ENCODE assay signal across 23 cellular contexts in genomic region chr5:145574889-145575573, GRCh38.
A peak's percentile ranks its signal among the peaks of the same experiment; 100 is the strongest.
DNase-seq lines count a peak whose midpoint lies in the region; TF ChIP-seq lines count a peak whose summit lies in the region.
"Had no signal": no experiment of that assay in that cellular context is flagged by ENCODE, and none has a peak within 500 bp of the region (broad histone marks: within the 10 kb centered on the region; RNA-seq: fewer than 3 reads in every experiment).

No MANE protein-coding gene starts in this region.

- CTCF ChIA-PET in MCF 10A (lab: Yijun Ruan, JAX) = no interaction called here
- CTCF ChIA-PET in SK-N-SH (lab: Yijun Ruan, JAX) = no interaction called here

- no peak overlapping the region for H3K27ac Mint-ChIP-seq in MCF 10A (ENCODE audit: low read depth, unreplicated experiment)
- H3K27ac Mint-ChIP-seq: CD8-positive, alpha-beta T cell had no signal

- H3K4me2 ChIP-seq in SK-N-SH = no peak overlapping the region

- H3K27me3 Mint-ChIP-seq in MCF 10A (ENCODE audit: insufficient read depth, unreplicated experiment) = no peaks in the 10 kb centered on the region

- WGBS in SK-N-SH (ENCODE audit: low lambda C conversion rate) = 22% methylated on average over 3 of the region's 3 CpGs
- WGBS in esophagus muscularis mucosa = 77% methylated on average over 3 of the region's 3 CpGs

- POLR2A ChIA-PET in MCF 10A (lab: Yijun Ruan, JAX) (no interaction called here), SK-N-SH (lab: Yijun Ruan, JAX) (no interaction called here)

- no peak for TF ChIP-seq CTCF in MCF 10A (IDR thresholded peaks at IDR 0.05; ENCODE audit: unreplicated experiment)
- no peak for TF ChIP-seq CTCF in breast epithelium (IDR thresholded peaks at IDR 0.05)
- TF ChIP-seq CTCF in SK-N-SH (IDR thresholded peaks at IDR 0.05) = no peak
- TF ChIP-seq CTCF in epithelial cell of esophagus (IDR thresholded peaks at IDR 0.05; ENCODE audit: insufficient read depth, low read depth, low read length, missing control alignments) = no peak
- no peak for TF ChIP-seq CTCF in esophagus muscularis mucosa (IDR thresholded peaks at IDR 0.05)
- TF ChIP-seq CTCF in dorsolateral prefrontal cortex (IDR thresholded peaks at IDR 0.05 in 54 of 56, conservative IDR thresholded peaks at IDR 0.05 in 2 of 56; ENCODE audit: low read depth in 1 of 56, partially characterized antibody in 56 of 56) = no peak

- H3K9me3 Mint-ChIP-seq in MCF 10A (ENCODE audit: unreplicated experiment) = no peaks in the 10 kb centered on the region

- H3K4me1 Mint-ChIP-seq in MCF 10A (ENCODE audit: insufficient read depth, unreplicated experiment) = peaks cover 6% of the 10 kb centered on the region

- intact Hi-C loops in MCF 10A (cut with micrococcal nuclease) (no loop called here), breast epithelium (cut with DNase I; ENCODE audit: low total_unique reads) (loop anchor here (10.0 kb wide), 1 partner anchor 580 kb away; no protein-coding TSS in a partner anchor), esophagus muscularis mucosa (cut with DNase I) (no loop called here), dorsolateral prefrontal cortex (cut with DNase I) (no loop called here)

- peak; percentile 20 for DNase-seq in MCF 10A (ENCODE audit: unreplicated experiment)
- no peak for DNase-seq in breast epithelium (ENCODE audit: low spot score in 2 of 2)
- no peak for DNase-seq in SK-N-SH
- peak; percentile 22 for DNase-seq in epithelial cell of esophagus (ENCODE audit: low read depth)
- no peak for DNase-seq in NCI-H510A treated with DMSO at 0.1 percent for 48 hours (lab: John Stamatoyannopoulos, UW)
- no peak for DNase-seq in esophagus muscularis mucosa (ENCODE audit: extremely low spot score)
- DNase-seq in dorsolateral prefrontal cortex = no peak
- no peak for DNase-seq in NCI-H2029 treated with DMSO at 0.1 percent for 48 hours (lab: John Stamatoyannopoulos, UW)
- DNase-seq: C1 segment of cervical spinal cord; Calu3; CD8-positive, alpha-beta T cell; DMS153; GDM1; GOT3; KG1; MV-4-11; NCI-H1417; NCI-H1694 treated with DMSO at 0.1 percent for 48 hours; NCI-H446; NCI-H526 treated with DMSO at 0.1 percent for 48 hours; OCI-M1; SHP77 had no signal

- no peak for TF ChIP-seq RAD21 in SK-N-SH (IDR thresholded peaks at IDR 0.05; ENCODE audit: low read length)

- H3K9me2 ChIP-seq in SK-N-SH = no peaks in the 10 kb centered on the region

- H3K4me3 ChIP-seq in breast epithelium (no peak overlapping the region), SK-N-SH (ENCODE audit: low read depth in 2 of 2, low read length in 1 of 2) (no peak overlapping the region), epithelial cell of esophagus (ENCODE audit: low read length) (no peak overlapping the region), esophagus muscularis mucosa (no peak overlapping the region), dorsolateral prefrontal cortex (no peak overlapping the region)

- H3K36me3 Mint-ChIP-seq in MCF 10A (ENCODE audit: insufficient read depth, unreplicated experiment) = no peaks in the 10 kb centered on the region
- H3K36me3 Mint-ChIP-seq: CD8-positive, alpha-beta T cell had no signal

- H3K27me3 ChIP-seq in breast epithelium (no peaks in the 10 kb centered on the region), SK-N-SH (ENCODE audit: insufficient read depth) (no peaks in the 10 kb centered on the region), esophagus muscularis mucosa (no peaks in the 10 kb centered on the region), dorsolateral prefrontal cortex (no peaks in the 10 kb centered on the region)

- H3K79me2 ChIP-seq in SK-N-SH (ENCODE audit: insufficient read depth) = no peaks in the 10 kb centered on the region

- no peak overlapping the region for H3K9ac ChIP-seq in SK-N-SH

- H3K27ac ChIP-seq in breast epithelium = no peak overlapping the region
- no peak overlapping the region for H3K27ac ChIP-seq in SK-N-SH (ENCODE audit: low read depth in 2 of 2, low read length in 1 of 2)
- no peak overlapping the region for H3K27ac ChIP-seq in esophagus muscularis mucosa (replicated peaks in 1 of 4)
- no peak overlapping the region for H3K27ac ChIP-seq in dorsolateral prefrontal cortex
- H3K27ac ChIP-seq: 22Rv1 had no signal

- no peaks in the 10 kb centered on the region for H4K20me1 ChIP-seq in SK-N-SH (ENCODE audit: insufficient read depth)

- H3K36me3 ChIP-seq in breast epithelium = no peaks in the 10 kb centered on the region
- no peaks in the 10 kb centered on the region for H3K36me3 ChIP-seq in SK-N-SH (replicated peaks in 1 of 2; ENCODE audit: control insufficient read depth in 1 of 2, insufficient read depth in 2 of 2, low read length in 1 of 2)
- no peaks in the 10 kb centered on the region for H3K36me3 ChIP-seq in esophagus muscularis mucosa

- TF ChIP-seq POLR2A in breast epithelium (IDR thresholded peaks at IDR 0.05) (no peak), esophagus muscularis mucosa (IDR thresholded peaks at IDR 0.05; ENCODE audit: low read depth) (no peak)

- peaks cover 7% of the 10 kb centered on the region for H3F3A ChIP-seq in SK-N-SH (replicated peaks; ENCODE audit: insufficient read depth)

- H3K4me1 ChIP-seq in breast epithelium (no peaks in the 10 kb centered on the region), SK-N-SH (ENCODE audit: control insufficient read depth in 1 of 2, insufficient read depth in 2 of 2, low read depth in 1 of 2, low read length in 1 of 2) (no peaks in the 10 kb centered on the region), esophagus muscularis mucosa (no peaks in the 10 kb centered on the region)

- no TSS peak for BruUV-seq in MCF 10A (replicated peaks; lab: Mats Ljungman, UMichigan)

- H3K9me3 ChIP-seq in breast epithelium (peaks cover 7 to 13% of the 10 kb centered on the region in 2 donors), SK-N-SH (no peaks in the 10 kb centered on the region), esophagus muscularis mucosa (peaks cover 0 to 15% (median 9%) of the 10 kb centered on the region in 4 donors)

- no peak overlapping the region for H2AFZ ChIP-seq in SK-N-SH (ENCODE audit: low read depth)

- H3K4me3 Mint-ChIP-seq in MCF 10A (ENCODE audit: unreplicated experiment) = no peak overlapping the region
- H3K4me3 Mint-ChIP-seq: CD8-positive, alpha-beta T cell had no signal

- TF ChIP-seq EP300 in SK-N-SH (IDR thresholded peaks at IDR 0.05; ENCODE audit: borderline replicate concordance in 1 of 2, low read depth in 1 of 2, low read length in 1 of 2) (no peak), esophagus muscularis mucosa (IDR thresholded peaks at IDR 0.05) (no peak)

TF ChIP-seq in SK-N-SH, 30 proteins besides CTCF, POLR2A, EP300 and RAD21:
- TF ChIP-seq FOXM1 (IDR thresholded peaks at IDR 0.05; ENCODE audit: low read depth) (no peak), MAX (IDR thresholded peaks at IDR 0.05; ENCODE audit: low read depth) (no peak), JUND (IDR thresholded peaks at IDR 0.05) (peak; percentile 38), RFX5 (IDR thresholded peaks at IDR 0.05; ENCODE audit: low read length) (no peak), SIN3A (IDR thresholded peaks at IDR 0.05; ENCODE audit: borderline replicate concordance, low read depth, low read length) (no peak), FOSL2 (IDR thresholded peaks at IDR 0.05; ENCODE audit: borderline replicate concordance, low read depth) (peak; percentile 58), EZH2phosphoT487 (IDR thresholded peaks at IDR 0.05; ENCODE audit: borderline replicate concordance, low read depth) (no peak), PBX3 (IDR thresholded peaks at IDR 0.05) (peak; percentile 85), RXRA (IDR thresholded peaks at IDR 0.05; ENCODE audit: borderline replicate concordance, low read depth) (0 out of 2 replicates have a peak, but pooled peaks have one; percentile 18), TAF1 (IDR thresholded peaks at IDR 0.05; ENCODE audit: borderline replicate concordance, low read depth, low read length) (no peak), POLR2AphosphoS5 (IDR thresholded peaks at IDR 0.05; ENCODE audit: low read depth, low read length) (no peak)
TF ChIP-seq in SK-N-SH: peak in this region for 4.

Comparison
In these comparisons a context has a peak if more than half of its experiments do, and no peak if none do; other contexts are left out.
1. DNase-seq: peak in MCF 10A (single experiment) and epithelial cell of esophagus (single experiment); none in breast epithelium (0 of 2), SK-N-SH (single experiment), NCI-H510A treated with DMSO at 0.1 percent for 48 hours (single experiment), esophagus muscularis mucosa (single experiment), dorsolateral prefrontal cortex (0 of 10) and NCI-H2029 treated with DMSO at 0.1 percent for 48 hours (single experiment).